In the genomic region with DNA sequence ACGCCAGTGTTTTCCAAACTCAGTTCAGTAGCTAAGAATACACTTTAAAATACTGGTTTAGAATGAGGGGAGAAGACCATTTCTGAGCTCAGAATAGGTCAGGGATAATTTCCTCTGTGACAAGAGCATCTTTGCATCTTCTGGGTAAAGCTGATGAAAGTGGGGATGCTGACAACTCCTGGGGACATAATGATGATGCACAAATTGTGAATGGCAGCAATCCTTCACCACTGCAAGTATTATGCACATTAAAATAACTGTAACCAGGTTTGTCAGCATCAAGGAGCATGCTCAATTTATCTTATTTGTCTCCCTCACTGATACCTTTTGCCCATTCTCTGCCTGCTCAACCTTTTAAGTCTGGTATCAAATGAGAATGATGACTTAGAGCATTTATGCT, we compare ENCODE assay signal across 1 cellular context.
TF ChIP-seq lines count a peak whose summit lies in the region.

No MANE protein-coding gene starts in this region.

TF ChIP-seq in neural cell, 6 proteins besides CTCF, POLR2A, EP300 and RAD21 (continued from another document):
- TF ChIP-seq, protein P1, sequence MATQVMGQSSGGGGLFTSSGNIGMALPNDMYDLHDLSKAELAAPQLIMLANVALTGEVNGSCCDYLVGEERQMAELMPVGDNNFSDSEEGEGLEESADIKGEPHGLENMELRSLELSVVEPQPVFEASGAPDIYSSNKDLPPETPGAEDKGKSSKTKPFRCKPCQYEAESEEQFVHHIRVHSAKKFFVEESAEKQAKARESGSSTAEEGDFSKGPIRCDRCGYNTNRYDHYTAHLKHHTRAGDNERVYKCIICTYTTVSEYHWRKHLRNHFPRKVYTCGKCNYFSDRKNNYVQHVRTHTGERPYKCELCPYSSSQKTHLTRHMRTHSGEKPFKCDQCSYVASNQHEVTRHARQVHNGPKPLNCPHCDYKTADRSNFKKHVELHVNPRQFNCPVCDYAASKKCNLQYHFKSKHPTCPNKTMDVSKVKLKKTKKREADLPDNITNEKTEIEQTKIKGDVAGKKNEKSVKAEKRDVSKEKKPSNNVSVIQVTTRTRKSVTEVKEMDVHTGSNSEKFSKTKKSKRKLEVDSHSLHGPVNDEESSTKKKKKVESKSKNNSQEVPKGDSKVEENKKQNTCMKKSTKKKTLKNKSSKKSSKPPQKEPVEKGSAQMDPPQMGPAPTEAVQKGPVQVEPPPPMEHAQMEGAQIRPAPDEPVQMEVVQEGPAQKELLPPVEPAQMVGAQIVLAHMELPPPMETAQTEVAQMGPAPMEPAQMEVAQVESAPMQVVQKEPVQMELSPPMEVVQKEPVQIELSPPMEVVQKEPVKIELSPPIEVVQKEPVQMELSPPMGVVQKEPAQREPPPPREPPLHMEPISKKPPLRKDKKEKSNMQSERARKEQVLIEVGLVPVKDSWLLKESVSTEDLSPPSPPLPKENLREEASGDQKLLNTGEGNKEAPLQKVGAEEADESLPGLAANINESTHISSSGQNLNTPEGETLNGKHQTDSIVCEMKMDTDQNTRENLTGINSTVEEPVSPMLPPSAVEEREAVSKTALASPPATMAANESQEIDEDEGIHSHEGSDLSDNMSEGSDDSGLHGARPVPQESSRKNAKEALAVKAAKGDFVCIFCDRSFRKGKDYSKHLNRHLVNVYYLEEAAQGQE (IDR thresholded peaks at IDR 0.05; ENCODE audit: borderline replicate concordance), result peak; percentile 13
- peak; percentile 79 for TF ChIP-seq POLR2AphosphoS5 (IDR thresholded peaks at IDR 0.05)
